7 cellular contexts compared by ENCODE assay signal in the genomic region with DNA sequence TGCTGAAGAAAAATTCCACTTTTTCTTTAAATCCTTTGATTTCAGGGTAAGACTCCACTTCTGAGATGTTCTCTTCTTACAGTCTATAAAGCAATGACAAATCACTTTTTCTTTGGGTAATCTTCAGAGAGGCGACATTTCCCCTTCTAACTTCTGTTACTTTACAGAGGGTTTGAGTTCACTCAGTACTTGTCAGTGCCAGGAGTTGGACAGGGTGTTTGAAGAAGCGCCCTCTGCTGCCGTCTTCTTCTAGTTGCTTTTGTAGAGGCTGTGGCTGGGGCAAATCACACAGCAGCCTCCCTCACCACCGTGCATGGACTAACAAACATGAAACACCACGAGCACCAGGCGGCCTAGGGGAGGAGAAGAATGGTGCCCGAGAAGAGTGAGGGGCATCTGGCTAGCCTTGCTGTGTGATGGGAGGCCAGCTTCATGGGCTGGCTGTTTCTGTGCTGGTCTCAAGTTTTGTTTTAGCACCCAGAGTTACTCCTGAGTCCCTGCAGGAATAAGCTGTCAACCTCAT.
DNase-seq lines count a peak whose midpoint lies in the region; ATAC-seq and TF ChIP-seq lines count a peak whose summit lies in the region.

A gene with protein sequence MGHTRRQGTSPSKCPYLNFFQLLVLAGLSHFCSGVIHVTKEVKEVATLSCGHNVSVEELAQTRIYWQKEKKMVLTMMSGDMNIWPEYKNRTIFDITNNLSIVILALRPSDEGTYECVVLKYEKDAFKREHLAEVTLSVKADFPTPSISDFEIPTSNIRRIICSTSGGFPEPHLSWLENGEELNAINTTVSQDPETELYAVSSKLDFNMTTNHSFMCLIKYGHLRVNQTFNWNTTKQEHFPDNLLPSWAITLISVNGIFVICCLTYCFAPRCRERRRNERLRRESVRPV (minus strand): TSS at position 174 of the 523 bp plus-strand sequence. CDS start 1,886 bp downstream, outside the sequence.

- peak within 1 kb of the TSS; percentile 88 for H3K27ac Mint-ChIP-seq in stimulated activated naive B cell treated with anti-CD40 and anti-IgM and Interleukin-4, amounts not matched to agents 10 μg/mL and 1 μg/mL and 100 μg/mL, for 72 hours

- H3K36me3 Mint-ChIP-seq in stimulated activated naive B cell treated with anti-CD40 and anti-IgM and Interleukin-4, amounts not matched to agents 10 μg/mL and 1 μg/mL and 100 μg/mL, for 72 hours: peaks cover 39% of the 10 kb centered on the region in 2 donors

- H3K27me3 ChIP-seq in SU-DHL-6 (ENCODE audit: low read length): no peaks in the 10 kb centered on the region

- peaks cover 35% of the 10 kb centered on the region for H3F3A ChIP-seq in SU-DHL-6 (ENCODE audit: insufficient read depth)

- peak; percentile 59 for ATAC-seq in GM21528 (IDR thresholded peaks at IDR 0.05; ENCODE audit: low FRiP score, unreplicated experiment)
- ATAC-seq in stimulated activated naive B cell treated with anti-CD40 and anti-IgM and Interleukin-4, amounts not matched to agents 10 μg/mL and 1 μg/mL and 100 μg/mL, for 72 hours (replicated peaks): peak; percentile 58 to 66

- peak; percentile 65 for DNase-seq in GM10248 (ENCODE audit: extremely low spot score)
- peak; percentile 44 for DNase-seq in HPDE6-E6E7 (ENCODE audit: extremely low spot score)
- peak; percentile 55 for DNase-seq in amniotic epithelial cell (ENCODE audit: low read depth)
- DNase-seq in islet precursor cell: peak; percentile 79
- peak; percentile 73 for DNase-seq in stimulated activated naive B cell treated with anti-CD40 and anti-IgM and Interleukin-4, amounts not matched to agents 10 μg/mL and 1 μg/mL and 100 μg/mL, for 72 hours

- no peaks in the 10 kb centered on the region for H3K27me3 Mint-ChIP-seq in stimulated activated naive B cell treated with anti-CD40 and anti-IgM and Interleukin-4, amounts not matched to agents 10 μg/mL and 1 μg/mL and 100 μg/mL, for 72 hours

- POLR2A ChIA-PET in GM10248 (lab: Yijun Ruan, JAX): interaction anchor here (0.6 to 1.1 kb wide), 4 partner anchors 11 to 776 kb away, joined by 3 to 7 read pairs (median 3); no protein-coding TSS in a partner anchor

- H3K4me3 ChIP-seq in SU-DHL-6 (ENCODE audit: insufficient read depth, low read length, poor library complexity, severe bottlenecking): peak within 1 kb of the TSS; percentile 62

- H3K9me3 Mint-ChIP-seq in stimulated activated naive B cell treated with anti-CD40 and anti-IgM and Interleukin-4, amounts not matched to agents 10 μg/mL and 1 μg/mL and 100 μg/mL, for 72 hours: peaks cover 0 to 2% of the 10 kb centered on the region in 2 donors

- peak within 1 kb of the TSS; percentile 77 for H3K9ac ChIP-seq in SU-DHL-6 (ENCODE audit: low read length)

- H3K4me1 Mint-ChIP-seq in stimulated activated naive B cell treated with anti-CD40 and anti-IgM and Interleukin-4, amounts not matched to agents 10 μg/mL and 1 μg/mL and 100 μg/mL, for 72 hours: peaks cover 36 to 67% of the 10 kb centered on the region in 2 donors

- peaks cover 15% of the 10 kb centered on the region for H3K36me3 ChIP-seq in SU-DHL-6 (ENCODE audit: low read length)

- H3K4me2 ChIP-seq in SU-DHL-6 (ENCODE audit: low read depth, low read length, poor library complexity, severe bottlenecking): peak within 1 kb of the TSS; percentile 68

- peaks cover 58% of the 10 kb centered on the region for H3K79me2 ChIP-seq in SU-DHL-6 (ENCODE audit: insufficient read depth, low read length)

- H3K9me2 ChIP-seq in SU-DHL-6 (replicated peaks; ENCODE audit: insufficient read depth, low read length): no peaks in the 10 kb centered on the region

- peak within 1 kb of the TSS; percentile 96 for H3K27ac ChIP-seq in SU-DHL-6 (ENCODE audit: low read depth, low read length)

- TF ChIP-seq CTCF in GM10248 (IDR thresholded peaks at IDR 0.05; ENCODE audit: control extremely low read depth, extremely low read depth, low read depth, missing control alignments) (peak; percentile 67), SU-DHL-6 (IDR thresholded peaks at IDR 0.05; ENCODE audit: insufficient read depth, low read length, poor library complexity, severe bottlenecking) (peak; percentile 65)

- peak within 1 kb of the TSS; percentile 73 to 80 for H3K4me3 Mint-ChIP-seq in stimulated activated naive B cell treated with anti-CD40 and anti-IgM and Interleukin-4, amounts not matched to agents 10 μg/mL and 1 μg/mL and 100 μg/mL, for 72 hours

- no peaks in the 10 kb centered on the region for H3K9me3 ChIP-seq in SU-DHL-6 (ENCODE audit: insufficient read depth, low read length)

- H2AFZ ChIP-seq in SU-DHL-6 (ENCODE audit: low read depth, low read length, severe bottlenecking): peak within 1 kb of the TSS; percentile 76

- no peaks in the 10 kb centered on the region for H4K20me1 ChIP-seq in SU-DHL-6 (ENCODE audit: low read depth, low read length)

- CTCF ChIA-PET in GM10248 (lab: Yijun Ruan, JAX): interaction anchor here (0.8 to 3.5 kb wide), 24 partner anchors 9 to 675 kb away, joined by 3 to 20 read pairs (median 5); partner anchors contain the start of genes ADPRH and B4GALT4

Comparison
In these comparisons a context has a peak if more than half of its experiments do, and no peak if none do; other contexts are left out.
1. Peak in every context shown above with its lines: DNase-seq, ATAC-seq, H3K4me3 ChIP-seq and H3K27ac ChIP-seq.